8 cellular contexts compared by ENCODE assay signal in the genomic region with DNA sequence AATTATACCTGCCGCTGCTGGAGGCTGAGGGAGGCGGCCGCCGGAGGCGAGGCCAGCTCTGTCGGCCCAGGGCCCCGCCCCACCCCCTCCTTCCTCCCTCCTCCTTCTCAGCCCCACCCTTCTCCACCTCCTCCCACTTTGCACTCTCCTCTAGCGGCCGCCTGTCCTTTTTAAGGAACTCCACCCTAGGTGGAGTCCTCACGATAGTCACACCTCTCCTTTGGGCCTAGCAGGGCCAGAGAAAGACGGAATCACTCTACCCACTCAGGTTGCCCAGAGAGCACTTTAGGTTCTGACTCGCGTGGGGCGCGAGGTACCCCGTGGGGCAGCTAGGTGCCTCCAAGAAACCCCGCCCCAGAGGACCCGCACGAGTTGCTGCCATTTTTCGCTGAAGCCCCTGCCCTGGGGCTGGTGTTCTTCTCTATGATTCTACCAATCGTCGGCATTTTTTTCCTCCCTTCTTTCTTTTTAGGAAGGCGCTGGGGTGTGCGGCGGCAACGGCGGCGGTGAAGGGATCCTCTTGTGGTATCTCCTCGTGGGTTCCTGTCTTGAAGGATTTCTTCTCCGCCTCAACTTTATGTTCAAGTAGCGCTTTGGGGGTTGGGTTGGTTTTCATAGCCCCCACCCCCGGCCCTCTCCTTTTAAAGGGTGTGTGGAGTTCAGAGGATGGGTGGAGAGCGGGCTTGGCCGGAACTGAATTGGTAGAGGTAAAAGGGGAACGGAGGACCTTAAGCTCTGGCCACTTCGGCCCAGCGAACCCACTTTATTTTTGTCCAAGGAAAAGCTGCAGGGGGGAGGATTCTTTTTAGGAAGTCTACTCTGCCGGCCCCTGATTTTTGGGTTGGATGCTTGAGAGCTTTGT. TPM values are rescaled to one million over a fixed set of nuclear protein-coding genes. Genes with fewer than 3 reads are reported as not detected.
DNase-seq lines count a peak whose midpoint lies in the region; ATAC-seq, FAIRE-seq and TF ChIP-seq lines count a peak whose summit lies in the region.

A gene (plus strand): TSS at position 136 of the 862 bp plus-strand sequence. CDS start 979 bp downstream, outside the sequence.

- H3K4me3 Mint-ChIP-seq in T-helper 17 cell, result peak within 1 kb of the TSS; percentile 85
- H3K4me3 Mint-ChIP-seq in stimulated activated effector memory CD8-positive, alpha-beta T cell treated with anti-CD3 and anti-CD28 coated beads, Interleukin-12 subunit alpha, Interleukin-12 subunit beta, amount 100 ng/mL, for 72 hours, result peak within 1 kb of the TSS; percentile 77

- TF ChIP-seq POLR2A in H54 (IDR thresholded peaks at IDR 0.05; ENCODE audit: low read depth, low read length), result no peak

- H3K27ac ChIP-seq in cingulate gyrus (ENCODE audit: low read depth, low read length), result peak within 1 kb of the TSS; percentile 13

- no peaks in the 10 kb centered on the region for H3K9me3 ChIP-seq in T-helper 17 cell (ENCODE audit: control insufficient read depth, low read length, poor library complexity, severe bottlenecking)

- no peak for FAIRE-seq in H54 (lab: Jason Lieb, UNC)

- H3K9me3 Mint-ChIP-seq in stimulated activated effector memory CD8-positive, alpha-beta T cell treated with anti-CD3 and anti-CD28 coated beads, Interleukin-12 subunit alpha, Interleukin-12 subunit beta, amount 100 ng/mL, for 72 hours, result no peaks in the 10 kb centered on the region

- H3K27ac Mint-ChIP-seq in T-helper 17 cell, result peak within 1 kb of the TSS; percentile 79
- peak within 1 kb of the TSS; percentile 77 for H3K27ac Mint-ChIP-seq in stimulated activated effector memory CD8-positive, alpha-beta T cell treated with anti-CD3 and anti-CD28 coated beads, Interleukin-12 subunit alpha, Interleukin-12 subunit beta, amount 100 ng/mL, for 72 hours

- H3K36me3 Mint-ChIP-seq in T-helper 17 cell (ENCODE audit: low read depth), result no peaks in the 10 kb centered on the region
- H3K36me3 Mint-ChIP-seq in stimulated activated effector memory CD8-positive, alpha-beta T cell treated with anti-CD3 and anti-CD28 coated beads, Interleukin-12 subunit alpha, Interleukin-12 subunit beta, amount 100 ng/mL, for 72 hours, result no peaks in the 10 kb centered on the region

- peak in 2 of 3 donors; percentile 22 to 24 for DNase-seq in T-helper 17 cell
- DNase-seq in medulla oblongata (ENCODE audit: extremely low spot score), result peak; percentile 4
- peak in 1 of 2 donors; percentile 50 for DNase-seq in stimulated activated effector memory CD8-positive, alpha-beta T cell treated with anti-CD3 and anti-CD28 coated beads, Interleukin-12 subunit alpha, Interleukin-12 subunit beta, amount 100 ng/mL, for 72 hours (ENCODE audit: low spot score in 2 of 2)
- no peak for DNase-seq in NCI-H345 treated with DMSO at 0.1 percent for 48 hours (lab: John Stamatoyannopoulos, UW; ENCODE audit: unreplicated experiment)
- DNase-seq in H54 (ENCODE audit: insufficient read length, low spot score), result no peak

- H3K4me1 Mint-ChIP-seq in T-helper 17 cell, result peaks cover 18% of the 10 kb centered on the region
- peaks cover 6% of the 10 kb centered on the region for H3K4me1 Mint-ChIP-seq in stimulated activated effector memory CD8-positive, alpha-beta T cell treated with anti-CD3 and anti-CD28 coated beads, Interleukin-12 subunit alpha, Interleukin-12 subunit beta, amount 100 ng/mL, for 72 hours

- no peaks in the 10 kb centered on the region for H3K27me3 Mint-ChIP-seq in T-helper 17 cell

- ATAC-seq in GM18868 (IDR thresholded peaks at IDR 0.05; ENCODE audit: unreplicated experiment) (peak; percentile 70), HG02943 (IDR thresholded peaks at IDR 0.05; ENCODE audit: low read depth, unreplicated experiment) (peak; percentile 52), T-helper 17 cell (peak; percentile 79)
- ATAC-seq in stimulated activated effector memory CD8-positive, alpha-beta T cell treated with anti-CD3 and anti-CD28 coated beads, Interleukin-12 subunit alpha, Interleukin-12 subunit beta, amount 100 ng/mL, for 72 hours, result peak; percentile 84

RNA-seq across cellular contexts. Expression of the gene that starts here (rescaled TPM):
- total RNA-seq in T-helper 17 cell, result 10 to 100 TPM; 17.8 to 20.5 TPM

Comparison
In these comparisons a context has a peak if more than half of its experiments do, and no peak if none do; other contexts are left out.
1. DNase-seq: peak in T-helper 17 cell (2 of 3) and medulla oblongata (single experiment); none in NCI-H345 treated with DMSO at 0.1 percent for 48 hours (single experiment) and H54 (single experiment).
2. Peak in every context shown above with its lines, with median percentiles within 50 percentile points of each other: ATAC-seq.